ENCODE assay signal across 1 cellular context in the genomic region with DNA sequence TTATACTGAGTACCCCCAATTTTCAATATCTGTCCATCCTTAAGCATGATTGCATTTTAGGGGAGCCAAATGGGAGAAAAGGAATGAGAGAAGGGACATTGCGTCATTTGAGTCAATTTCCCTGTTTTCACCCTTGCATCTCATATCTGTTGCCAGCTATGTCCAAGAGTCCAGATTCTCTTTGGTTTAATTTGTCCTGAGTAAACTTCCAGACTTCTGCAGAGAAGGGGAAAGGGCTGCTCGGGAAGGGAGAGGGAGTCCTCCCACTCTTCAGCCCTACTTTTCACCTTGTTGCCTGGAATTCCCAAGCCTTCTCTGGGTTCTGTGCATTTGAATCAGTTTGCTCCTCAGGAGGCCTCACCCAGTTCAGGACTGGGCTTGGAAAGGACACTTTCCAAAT.
A peak's percentile ranks its signal among the peaks of the same experiment; 100 is the strongest.
TF ChIP-seq lines count a peak whose summit lies in the region.

No MANE protein-coding gene starts in this region.

TF ChIP-seq in HepG2, 621 proteins besides CTCF, POLR2A, EP300 and RAD21 (continued from another document and continues in another):
- TF ChIP-seq ARID3A (IDR thresholded peaks at IDR 0.05; ENCODE audit: low read depth, low read length): peak; percentile 50; the same call in 1 of the 2 replicates
- no peak for TF ChIP-seq ZNF510 (CRISPR knock-in tag; IDR thresholded peaks at IDR 0.05; ENCODE audit: low read depth)
- TF ChIP-seq BCL6 (CRISPR knock-in tag; IDR thresholded peaks at IDR 0.05): 0 out of 2 replicates have a peak, but pooled peaks have one; percentile 27
- no peak for TF ChIP-seq CCAR2 (optimal IDR thresholded peaks at IDR 0.05; ENCODE audit: low read depth, low read length)
- TF ChIP-seq ZNF549 (CRISPR knock-in tag; IDR thresholded peaks at IDR 0.05): no peak
- no peak for TF ChIP-seq SIX4 (CRISPR knock-in tag; IDR thresholded peaks at IDR 0.05)
- no peak for TF ChIP-seq CREM (IDR thresholded peaks at IDR 0.05)
- TF ChIP-seq CREM (CRISPR knock-in tag; IDR thresholded peaks at IDR 0.05): no peak
- TF ChIP-seq SALL2 (CRISPR knock-in tag; IDR thresholded peaks at IDR 0.05): no peak
- no peak for TF ChIP-seq PHF8 (CRISPR knock-in tag; IDR thresholded peaks at IDR 0.05)
- no peak for TF ChIP-seq MIXL1 (CRISPR knock-in tag; IDR thresholded peaks at IDR 0.05)
- peak; percentile 43; the same call in 1 of the 2 replicates for TF ChIP-seq SPEN (CRISPR knock-in tag; IDR thresholded peaks at IDR 0.05; ENCODE audit: low read depth)
- TF ChIP-seq LBX2 (CRISPR knock-in tag; IDR thresholded peaks at IDR 0.05; ENCODE audit: borderline replicate concordance): no peak
- no peak for TF ChIP-seq RFX3 (CRISPR knock-in tag; IDR thresholded peaks at IDR 0.05)
- TF ChIP-seq, protein P1, sequence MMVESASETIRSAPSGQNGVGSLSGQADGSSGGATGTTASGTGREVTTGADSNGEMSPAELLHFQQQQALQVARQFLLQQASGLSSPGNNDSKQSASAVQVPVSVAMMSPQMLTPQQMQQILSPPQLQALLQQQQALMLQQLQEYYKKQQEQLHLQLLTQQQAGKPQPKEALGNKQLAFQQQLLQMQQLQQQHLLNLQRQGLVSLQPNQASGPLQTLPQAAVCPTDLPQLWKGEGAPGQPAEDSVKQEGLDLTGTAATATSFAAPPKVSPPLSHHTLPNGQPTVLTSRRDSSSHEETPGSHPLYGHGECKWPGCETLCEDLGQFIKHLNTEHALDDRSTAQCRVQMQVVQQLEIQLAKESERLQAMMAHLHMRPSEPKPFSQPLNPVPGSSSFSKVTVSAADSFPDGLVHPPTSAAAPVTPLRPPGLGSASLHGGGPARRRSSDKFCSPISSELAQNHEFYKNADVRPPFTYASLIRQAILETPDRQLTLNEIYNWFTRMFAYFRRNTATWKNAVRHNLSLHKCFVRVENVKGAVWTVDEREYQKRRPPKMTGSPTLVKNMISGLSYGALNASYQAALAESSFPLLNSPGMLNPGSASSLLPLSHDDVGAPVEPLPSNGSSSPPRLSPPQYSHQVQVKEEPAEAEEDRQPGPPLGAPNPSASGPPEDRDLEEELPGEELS (CRISPR knock-in tag; IDR thresholded peaks at IDR 0.05): peak; percentile 67
- TF ChIP-seq ZNF383 (CRISPR knock-in tag; IDR thresholded peaks at IDR 0.05; ENCODE audit: borderline replicate concordance): no peak
- peak; percentile 36; the same call in 1 of the 2 replicates for TF ChIP-seq SAP130 (CRISPR knock-in tag; IDR thresholded peaks at IDR 0.05; ENCODE audit: low read depth)
- TF ChIP-seq FOSL2 (CRISPR knock-in tag; IDR thresholded peaks at IDR 0.05): no peak
- no peak for TF ChIP-seq REL (CRISPR knock-in tag; conservative IDR thresholded peaks at IDR 0.05)
- no peak for TF ChIP-seq ZNF770 (CRISPR knock-in tag; IDR thresholded peaks at IDR 0.05)
- TF ChIP-seq, protein P2, sequence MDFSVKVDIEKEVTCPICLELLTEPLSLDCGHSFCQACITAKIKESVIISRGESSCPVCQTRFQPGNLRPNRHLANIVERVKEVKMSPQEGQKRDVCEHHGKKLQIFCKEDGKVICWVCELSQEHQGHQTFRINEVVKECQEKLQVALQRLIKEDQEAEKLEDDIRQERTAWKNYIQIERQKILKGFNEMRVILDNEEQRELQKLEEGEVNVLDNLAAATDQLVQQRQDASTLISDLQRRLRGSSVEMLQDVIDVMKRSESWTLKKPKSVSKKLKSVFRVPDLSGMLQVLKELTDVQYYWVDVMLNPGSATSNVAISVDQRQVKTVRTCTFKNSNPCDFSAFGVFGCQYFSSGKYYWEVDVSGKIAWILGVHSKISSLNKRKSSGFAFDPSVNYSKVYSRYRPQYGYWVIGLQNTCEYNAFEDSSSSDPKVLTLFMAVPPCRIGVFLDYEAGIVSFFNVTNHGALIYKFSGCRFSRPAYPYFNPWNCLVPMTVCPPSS (IDR thresholded peaks at IDR 0.05): no peak
- TF ChIP-seq ZMAT3 (CRISPR knock-in tag; conservative IDR thresholded peaks at IDR 0.05): no peak
- TF ChIP-seq, protein P3, sequence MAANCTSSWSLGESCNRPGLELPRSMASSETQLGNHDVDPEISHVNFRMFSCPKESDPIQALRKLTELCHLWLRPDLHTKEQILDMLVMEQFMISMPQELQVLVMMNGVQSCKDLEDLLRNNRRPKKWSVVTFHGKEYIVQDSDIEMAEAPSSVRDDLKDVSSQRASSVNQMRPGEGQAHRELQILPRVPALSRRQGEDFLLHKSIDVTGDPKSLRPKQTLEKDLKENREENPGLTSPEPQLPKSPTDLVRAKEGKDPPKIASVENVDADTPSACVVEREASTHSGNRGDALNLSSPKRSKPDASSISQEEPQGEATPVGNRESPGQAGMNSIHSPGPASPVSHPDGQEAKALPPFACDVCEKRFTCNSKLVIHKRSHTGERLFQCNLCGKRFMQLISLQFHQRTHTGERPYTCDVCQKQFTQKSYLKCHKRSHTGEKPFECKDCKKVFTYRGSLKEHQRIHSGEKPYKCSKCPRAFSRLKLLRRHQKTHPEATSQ (CRISPR knock-in tag; IDR thresholded peaks at IDR 0.05; ENCODE audit: borderline replicate concordance): no peak
- TF ChIP-seq KDM2A (CRISPR knock-in tag; IDR thresholded peaks at IDR 0.05; ENCODE audit: borderline replicate concordance, low read depth): no peak
- no peak for TF ChIP-seq EEA1 (CRISPR knock-in tag; IDR thresholded peaks at IDR 0.05; ENCODE audit: borderline replicate concordance)
- TF ChIP-seq ZNF563 (CRISPR knock-in tag; IDR thresholded peaks at IDR 0.05): no peak
- TF ChIP-seq ZNF275 (CRISPR knock-in tag; IDR thresholded peaks at IDR 0.05; ENCODE audit: borderline replicate concordance): no peak
- TF ChIP-seq MED13 (CRISPR knock-in tag; IDR thresholded peaks at IDR 0.05): no peak; the same call in 1 of the 2 replicates
- no peak for TF ChIP-seq FOXC1 (CRISPR knock-in tag; IDR thresholded peaks at IDR 0.05; ENCODE audit: borderline replicate concordance)
- TF ChIP-seq, protein P4, sequence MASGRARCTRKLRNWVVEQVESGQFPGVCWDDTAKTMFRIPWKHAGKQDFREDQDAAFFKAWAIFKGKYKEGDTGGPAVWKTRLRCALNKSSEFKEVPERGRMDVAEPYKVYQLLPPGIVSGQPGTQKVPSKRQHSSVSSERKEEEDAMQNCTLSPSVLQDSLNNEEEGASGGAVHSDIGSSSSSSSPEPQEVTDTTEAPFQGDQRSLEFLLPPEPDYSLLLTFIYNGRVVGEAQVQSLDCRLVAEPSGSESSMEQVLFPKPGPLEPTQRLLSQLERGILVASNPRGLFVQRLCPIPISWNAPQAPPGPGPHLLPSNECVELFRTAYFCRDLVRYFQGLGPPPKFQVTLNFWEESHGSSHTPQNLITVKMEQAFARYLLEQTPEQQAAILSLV (CRISPR knock-in tag; IDR thresholded peaks at IDR 0.05; ENCODE audit: borderline replicate concordance): no peak
- TF ChIP-seq ZNF17 (CRISPR knock-in tag; IDR thresholded peaks at IDR 0.05): no peak
- no peak for TF ChIP-seq SRSF1 (optimal IDR thresholded peaks at IDR 0.05; ENCODE audit: low read depth, low read length)
- TF ChIP-seq REPIN1 (CRISPR knock-in tag; IDR thresholded peaks at IDR 0.05; ENCODE audit: borderline replicate concordance, low read depth): no peak
- TF ChIP-seq SOX13 (IDR thresholded peaks at IDR 0.05): no peak
- peak in 1 of 2 experiments; percentile 24; a peak in 1 of 4 replicates for TF ChIP-seq SOX13 (CRISPR knock-in tag; conservative IDR thresholded peaks at IDR 0.05 in 1 of 2, IDR thresholded peaks at IDR 0.05 in 1 of 2)
- no peak for TF ChIP-seq ZFP62 (CRISPR knock-in tag; IDR thresholded peaks at IDR 0.05)
- no peak for TF ChIP-seq MAFG (CRISPR knock-in tag; IDR thresholded peaks at IDR 0.05)
- no peak for TF ChIP-seq ZNF607 (CRISPR knock-in tag; IDR thresholded peaks at IDR 0.05; ENCODE audit: borderline replicate concordance)
- no peak for TF ChIP-seq WIZ (CRISPR knock-in tag; IDR thresholded peaks at IDR 0.05)
- TF ChIP-seq, protein P5, sequence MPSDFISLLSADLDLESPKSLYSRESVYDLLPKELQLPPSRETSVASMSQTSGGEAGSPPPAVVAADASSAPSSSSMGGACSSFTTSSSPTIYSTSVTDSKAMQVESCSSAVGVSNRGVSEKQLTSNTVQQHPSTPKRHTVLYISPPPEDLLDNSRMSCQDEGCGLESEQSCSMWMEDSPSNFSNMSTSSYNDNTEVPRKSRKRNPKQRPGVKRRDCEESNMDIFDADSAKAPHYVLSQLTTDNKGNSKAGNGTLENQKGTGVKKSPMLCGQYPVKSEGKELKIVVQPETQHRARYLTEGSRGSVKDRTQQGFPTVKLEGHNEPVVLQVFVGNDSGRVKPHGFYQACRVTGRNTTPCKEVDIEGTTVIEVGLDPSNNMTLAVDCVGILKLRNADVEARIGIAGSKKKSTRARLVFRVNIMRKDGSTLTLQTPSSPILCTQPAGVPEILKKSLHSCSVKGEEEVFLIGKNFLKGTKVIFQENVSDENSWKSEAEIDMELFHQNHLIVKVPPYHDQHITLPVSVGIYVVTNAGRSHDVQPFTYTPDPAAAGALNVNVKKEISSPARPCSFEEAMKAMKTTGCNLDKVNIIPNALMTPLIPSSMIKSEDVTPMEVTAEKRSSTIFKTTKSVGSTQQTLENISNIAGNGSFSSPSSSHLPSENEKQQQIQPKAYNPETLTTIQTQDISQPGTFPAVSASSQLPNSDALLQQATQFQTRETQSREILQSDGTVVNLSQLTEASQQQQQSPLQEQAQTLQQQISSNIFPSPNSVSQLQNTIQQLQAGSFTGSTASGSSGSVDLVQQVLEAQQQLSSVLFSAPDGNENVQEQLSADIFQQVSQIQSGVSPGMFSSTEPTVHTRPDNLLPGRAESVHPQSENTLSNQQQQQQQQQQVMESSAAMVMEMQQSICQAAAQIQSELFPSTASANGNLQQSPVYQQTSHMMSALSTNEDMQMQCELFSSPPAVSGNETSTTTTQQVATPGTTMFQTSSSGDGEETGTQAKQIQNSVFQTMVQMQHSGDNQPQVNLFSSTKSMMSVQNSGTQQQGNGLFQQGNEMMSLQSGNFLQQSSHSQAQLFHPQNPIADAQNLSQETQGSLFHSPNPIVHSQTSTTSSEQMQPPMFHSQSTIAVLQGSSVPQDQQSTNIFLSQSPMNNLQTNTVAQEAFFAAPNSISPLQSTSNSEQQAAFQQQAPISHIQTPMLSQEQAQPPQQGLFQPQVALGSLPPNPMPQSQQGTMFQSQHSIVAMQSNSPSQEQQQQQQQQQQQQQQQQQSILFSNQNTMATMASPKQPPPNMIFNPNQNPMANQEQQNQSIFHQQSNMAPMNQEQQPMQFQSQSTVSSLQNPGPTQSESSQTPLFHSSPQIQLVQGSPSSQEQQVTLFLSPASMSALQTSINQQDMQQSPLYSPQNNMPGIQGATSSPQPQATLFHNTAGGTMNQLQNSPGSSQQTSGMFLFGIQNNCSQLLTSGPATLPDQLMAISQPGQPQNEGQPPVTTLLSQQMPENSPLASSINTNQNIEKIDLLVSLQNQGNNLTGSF (CRISPR knock-in tag; IDR thresholded peaks at IDR 0.05): no peak
- no peak for TF ChIP-seq NRL (CRISPR knock-in tag; IDR thresholded peaks at IDR 0.05; ENCODE audit: borderline replicate concordance)
- no peak for TF ChIP-seq KAT2B (IDR thresholded peaks at IDR 0.05; ENCODE audit: borderline replicate concordance, low read depth, low read length)
- TF ChIP-seq ZSCAN21 (CRISPR knock-in tag; IDR thresholded peaks at IDR 0.05; ENCODE audit: borderline replicate concordance): no peak
- peak; percentile 30 for TF ChIP-seq TEAD3 (CRISPR knock-in tag; optimal IDR thresholded peaks at IDR 0.05; ENCODE audit: borderline replicate concordance)
- TF ChIP-seq RBM39 (IDR thresholded peaks at IDR 0.05; ENCODE audit: low read depth, low read length, poor library complexity, severe bottlenecking): no peak
- no peak for TF ChIP-seq HCFC1 (IDR thresholded peaks at IDR 0.05; ENCODE audit: low read depth, low read length)
- TF ChIP-seq TOPORS (CRISPR knock-in tag; IDR thresholded peaks at IDR 0.05): no peak
- peak; percentile 74 for TF ChIP-seq TARDBP (CRISPR knock-in tag; IDR thresholded peaks at IDR 0.05)
- TF ChIP-seq ZSCAN22 (CRISPR knock-in tag; IDR thresholded peaks at IDR 0.05): no peak
- no peak for TF ChIP-seq IRF2 (CRISPR knock-in tag; IDR thresholded peaks at IDR 0.05)
- peak; percentile 35; the same call in 1 of the 2 replicates for TF ChIP-seq HMG20A (CRISPR knock-in tag; IDR thresholded peaks at IDR 0.05; ENCODE audit: borderline replicate concordance)
